1 cellular context compared by ENCODE assay signal in the genomic region with DNA sequence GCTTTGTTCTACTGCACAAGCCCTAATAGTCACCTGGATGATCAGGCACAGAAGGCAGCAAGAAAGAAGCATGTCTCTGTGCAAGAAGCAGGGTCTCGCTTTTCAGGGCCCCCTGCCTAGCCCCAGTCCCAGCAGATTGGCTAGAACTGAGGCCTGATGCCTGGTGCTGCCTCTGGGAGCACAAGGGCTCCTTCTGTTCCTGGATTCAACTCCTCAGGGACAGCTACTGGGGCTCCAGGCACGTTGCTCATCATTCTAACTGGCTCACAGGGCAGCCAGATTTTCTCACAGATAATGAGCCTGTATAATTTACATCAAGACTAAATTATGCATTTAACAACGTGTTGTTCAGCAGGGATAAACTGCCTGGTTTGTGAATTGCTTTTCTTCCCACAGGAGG.
TF ChIP-seq lines count a peak whose summit lies in the region.

No MANE protein-coding gene starts in this region.

TF ChIP-seq in SK-N-SH treated with all-trans-retinoic acid at 6 μM for 48 hours, 23 proteins besides CTCF, POLR2A, EP300 and RAD21 (continued from another document):
- TF ChIP-seq, protein P1, sequence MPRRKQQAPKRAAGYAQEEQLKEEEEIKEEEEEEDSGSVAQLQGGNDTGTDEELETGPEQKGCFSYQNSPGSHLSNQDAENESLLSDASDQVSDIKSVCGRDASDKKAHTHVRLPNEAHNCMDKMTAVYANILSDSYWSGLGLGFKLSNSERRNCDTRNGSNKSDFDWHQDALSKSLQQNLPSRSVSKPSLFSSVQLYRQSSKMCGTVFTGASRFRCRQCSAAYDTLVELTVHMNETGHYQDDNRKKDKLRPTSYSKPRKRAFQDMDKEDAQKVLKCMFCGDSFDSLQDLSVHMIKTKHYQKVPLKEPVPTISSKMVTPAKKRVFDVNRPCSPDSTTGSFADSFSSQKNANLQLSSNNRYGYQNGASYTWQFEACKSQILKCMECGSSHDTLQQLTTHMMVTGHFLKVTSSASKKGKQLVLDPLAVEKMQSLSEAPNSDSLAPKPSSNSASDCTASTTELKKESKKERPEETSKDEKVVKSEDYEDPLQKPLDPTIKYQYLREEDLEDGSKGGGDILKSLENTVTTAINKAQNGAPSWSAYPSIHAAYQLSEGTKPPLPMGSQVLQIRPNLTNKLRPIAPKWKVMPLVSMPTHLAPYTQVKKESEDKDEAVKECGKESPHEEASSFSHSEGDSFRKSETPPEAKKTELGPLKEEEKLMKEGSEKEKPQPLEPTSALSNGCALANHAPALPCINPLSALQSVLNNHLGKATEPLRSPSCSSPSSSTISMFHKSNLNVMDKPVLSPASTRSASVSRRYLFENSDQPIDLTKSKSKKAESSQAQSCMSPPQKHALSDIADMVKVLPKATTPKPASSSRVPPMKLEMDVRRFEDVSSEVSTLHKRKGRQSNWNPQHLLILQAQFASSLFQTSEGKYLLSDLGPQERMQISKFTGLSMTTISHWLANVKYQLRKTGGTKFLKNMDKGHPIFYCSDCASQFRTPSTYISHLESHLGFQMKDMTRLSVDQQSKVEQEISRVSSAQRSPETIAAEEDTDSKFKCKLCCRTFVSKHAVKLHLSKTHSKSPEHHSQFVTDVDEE (CRISPR knock-in tag; IDR thresholded peaks at IDR 0.05) = no peak
- TF ChIP-seq ZNF8 (CRISPR knock-in tag; IDR thresholded peaks at IDR 0.05) = no peak
- TF ChIP-seq, protein P2, sequence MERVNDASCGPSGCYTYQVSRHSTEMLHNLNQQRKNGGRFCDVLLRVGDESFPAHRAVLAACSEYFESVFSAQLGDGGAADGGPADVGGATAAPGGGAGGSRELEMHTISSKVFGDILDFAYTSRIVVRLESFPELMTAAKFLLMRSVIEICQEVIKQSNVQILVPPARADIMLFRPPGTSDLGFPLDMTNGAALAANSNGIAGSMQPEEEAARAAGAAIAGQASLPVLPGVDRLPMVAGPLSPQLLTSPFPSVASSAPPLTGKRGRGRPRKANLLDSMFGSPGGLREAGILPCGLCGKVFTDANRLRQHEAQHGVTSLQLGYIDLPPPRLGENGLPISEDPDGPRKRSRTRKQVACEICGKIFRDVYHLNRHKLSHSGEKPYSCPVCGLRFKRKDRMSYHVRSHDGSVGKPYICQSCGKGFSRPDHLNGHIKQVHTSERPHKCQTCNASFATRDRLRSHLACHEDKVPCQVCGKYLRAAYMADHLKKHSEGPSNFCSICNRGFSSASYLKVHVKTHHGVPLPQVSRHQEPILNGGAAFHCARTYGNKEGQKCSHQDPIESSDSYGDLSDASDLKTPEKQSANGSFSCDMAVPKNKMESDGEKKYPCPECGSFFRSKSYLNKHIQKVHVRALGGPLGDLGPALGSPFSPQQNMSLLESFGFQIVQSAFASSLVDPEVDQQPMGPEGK (CRISPR knock-in tag; IDR thresholded peaks at IDR 0.05; ENCODE audit: borderline replicate concordance) = no peak
